Comparison of ENCODE assay signal across 11 cellular contexts in genomic region chr15:89549138-89549537, GRCh38. TPM values are rescaled to one million over a fixed set of nuclear protein-coding genes. Genes with fewer than 3 reads are reported as not detected.
"Had no signal": no experiment of that assay in that cellular context is flagged by ENCODE, and none has a peak within 500 bp of the region (broad histone marks: within the 10 kb centered on the region; RNA-seq: fewer than 3 reads in every experiment).

No MANE protein-coding gene starts in this region.

RNA-seq across cellular contexts. Expression of gene TICRR, which starts 26.1 kb away (rescaled TPM):
- total RNA-seq: mesenteric fat pad had no signal
- polyA plus RNA-seq: naive thymus-derived CD8-positive, alpha-beta T cell had no signal

RNA-seq across cellular contexts. Expression of gene RHCG, which starts 52.8 kb away (rescaled TPM):
- total RNA-seq: left lung; left ventricle myocardium superior; lower lobe of right lung; lung microvascular endothelial cell; mononuclear cell; mucosa of gallbladder; myocyte; naive thymus-derived CD4-positive, alpha-beta T cell; naive thymus-derived CD8-positive, alpha-beta T cell had no signal
- polyA plus RNA-seq: immature natural killer cell; naive thymus-derived CD4-positive, alpha-beta T cell; naive thymus-derived CD8-positive, alpha-beta T cell had no signal
